Comparison of ENCODE assay signal across 8 cellular contexts in genomic region chr5:172002310-172002709, GRCh38. TPM values are rescaled to one million over a fixed set of nuclear protein-coding genes. Genes with fewer than 3 reads are reported as not detected.
DNase-seq lines count a peak whose midpoint lies in the region; ATAC-seq, FAIRE-seq and TF ChIP-seq lines count a peak whose summit lies in the region.

No MANE protein-coding gene starts in this region.

- TF ChIP-seq CTCF in AG04450 (IDR thresholded peaks at IDR 0.05; ENCODE audit: low read depth, low read length) (peak; percentile 56), GM06990 (IDR thresholded peaks at IDR 0.05; ENCODE audit: insufficient read depth, low read length, poor library complexity, severe bottlenecking) (peak; percentile 59), kidney (IDR thresholded peaks at IDR 0.05; ENCODE audit: borderline replicate concordance, extremely low read depth, insufficient read depth) (peak; percentile 43)

- peaks cover 3% of the 10 kb centered on the region; the same call in 1 of the 2 replicates for H3K9me3 ChIP-seq in AG04450 (ENCODE audit: control insufficient read depth, insufficient read depth, low read length)
- H3K9me3 ChIP-seq in kidney (ENCODE audit: control insufficient read depth in 1 of 2, low read length in 2 of 2), result no peaks in the 10 kb centered on the region

- ATAC-seq in HG03280 (IDR thresholded peaks at IDR 0.05; ENCODE audit: unreplicated experiment) (no peak), HG02571 (IDR thresholded peaks at IDR 0.05; ENCODE audit: unreplicated experiment) (no peak)

- H3K27ac ChIP-seq in AG04450 (ENCODE audit: low read depth, low read length), result no peak overlapping the region
- H3K27ac ChIP-seq in kidney (ENCODE audit: low read depth in 2 of 2, low read length in 2 of 2), result no peak overlapping the region

- POLR2A ChIA-PET in AG04450 (lab: Yijun Ruan, JAX), result no interaction called here

- H3K27me3 ChIP-seq in AG04450 (ENCODE audit: control insufficient read depth, insufficient read depth, low read length), result no peaks in the 10 kb centered on the region
- no peaks in the 10 kb centered on the region for H3K27me3 ChIP-seq in GM06990 (replicated peaks; ENCODE audit: control insufficient read depth, insufficient read depth, low read length)

- H3K9ac ChIP-seq in kidney (ENCODE audit: low read length in 2 of 2), result no peak overlapping the region

- peaks cover 23 to 38% of the 10 kb centered on the region in 2 donors for H3K4me1 ChIP-seq in kidney (ENCODE audit: control insufficient read depth in 1 of 2, insufficient read depth in 1 of 2, low read depth in 1 of 2, low read length in 2 of 2)

- H3K4me3 ChIP-seq in AG04450 (ENCODE audit: low read depth, low read length) (no peak overlapping the region), GM06990 (replicated peaks; ENCODE audit: low read depth, low read length) (no peak overlapping the region), kidney (ENCODE audit: low read length in 2 of 2) (no peak overlapping the region)

- DNase-seq in AG04450 (ENCODE audit: low read depth, low spot score) (no peak), GM06990 (ENCODE audit: extremely low read depth, insufficient read length) (no peak), SK-N-DZ (ENCODE audit: low spot score) (peak; percentile 23), kidney (no peak), hepatic stellate cell (ENCODE audit: low spot score) (no peak), NCI-H187 treated with DMSO at 0.1 percent for 48 hours (lab: John Stamatoyannopoulos, UW) (no peak)

- CTCF ChIA-PET in AG04450 (lab: Charles Lee), result no interaction called here

- H3K36me3 ChIP-seq in GM06990 (ENCODE audit: control insufficient read depth, insufficient read depth, low read length), result no peaks in the 10 kb centered on the region; the same call in 1 of the 2 replicates
- H3K36me3 ChIP-seq in kidney (ENCODE audit: control insufficient read depth in 1 of 2, insufficient read depth in 2 of 2, low read length in 2 of 2), result no peaks in the 10 kb centered on the region

- FAIRE-seq in kidney (lab: Jason Lieb, UNC), result no peak

- intact Hi-C loops in kidney (cut with DNase I), result no loop called here

RNA-seq across cellular contexts. Expression of gene FBXW11, which starts 4.1 kb away (rescaled TPM):
- polyA plus RNA-seq in AG04450 (2011; rRNA removed) (68.1 and 77.1 TPM in 2 replicates), kidney (ENCODE audit: insufficient read depth, low read depth, low replicate concordance) (16.0 TPM)
- polyA minus RNA-seq in AG04450 (2011; rRNA and poly(A)+ RNA removed), result 113 and 115 TPM in 2 replicates
- 56.2 and 72.9 TPM in 2 replicates for polyA plus RNA-seq in SK-N-DZ (2014; cell fraction: cytosol; rRNA removed)
- 32.8 and 35.4 TPM in 2 replicates for polyA plus RNA-seq in SK-N-DZ (2014; cell fraction: nucleus; rRNA removed)
- total RNA-seq in kidney, result 44.4 TPM
